ENCODE assay signal across 19 cellular contexts in the genomic region with DNA sequence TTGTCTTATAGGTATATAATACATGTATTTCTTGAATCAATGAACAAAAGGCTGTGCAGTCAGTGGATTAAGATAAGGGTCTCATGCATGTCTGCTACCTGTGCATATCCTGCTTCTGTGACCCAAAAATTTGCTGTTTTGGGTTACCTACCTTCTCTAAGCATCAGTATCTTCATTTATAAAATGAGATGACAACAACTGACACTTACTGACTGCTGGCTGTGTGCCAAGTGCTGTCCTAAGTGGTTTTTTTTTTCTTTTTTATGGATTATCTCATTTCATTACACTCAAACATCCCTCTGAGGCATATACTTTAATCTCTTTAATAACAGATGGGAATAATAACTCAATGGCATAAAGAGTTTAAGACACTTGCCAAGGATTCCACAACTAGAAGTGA. TPM values are rescaled to one million over a fixed set of nuclear protein-coding genes. Genes with fewer than 3 reads are reported as not detected.
DNase-seq lines count a peak whose midpoint lies in the region; ATAC-seq and TF ChIP-seq lines count a peak whose summit lies in the region.
"Had no signal": no experiment of that assay in that cellular context is flagged by ENCODE, and none has a peak within 500 bp of the region (broad histone marks: within the 10 kb centered on the region; RNA-seq: fewer than 3 reads in every experiment).

No MANE protein-coding gene starts in this region.

- H4K20me1 ChIP-seq in hepatocyte (ENCODE audit: insufficient read depth, poor library complexity, severe bottlenecking) = no peaks in the 10 kb centered on the region

- H3K4me3 ChIP-seq in right cardiac atrium (ENCODE audit: low read length) (peak overlapping the region; percentile 66), hepatocyte (no peak overlapping the region), psoas muscle (peak overlapping the region; percentile 93)
- H3K4me3 ChIP-seq: GM23338 had no signal

- H3K9me3 ChIP-seq in right cardiac atrium (ENCODE audit: control insufficient read depth, low read length) = no peaks in the 10 kb centered on the region
- H3K9me3 ChIP-seq in hepatocyte (ENCODE audit: low read depth) = no peaks in the 10 kb centered on the region
- H3K9me3 ChIP-seq in psoas muscle = no peaks in the 10 kb centered on the region
- H3K9me3 ChIP-seq: Caco-2 had no signal

- H3K27ac ChIP-seq in right cardiac atrium (ENCODE audit: low read length) (no peak overlapping the region), hepatocyte (no peak overlapping the region), psoas muscle (peak overlapping the region; percentile 98)
- H3K27ac ChIP-seq: RWPE1 had no signal

- DNase-seq in right cardiac atrium (peak in 1 of 3 donors; percentile 40), cardiac septum (ENCODE audit: low spot score) (no peak), hepatocyte (ENCODE audit: low spot score) (no peak), psoas muscle (peak in 1 of 2 donors; percentile 36), SHP77 treated with DMSO at 0.1 percent for 48 hours (lab: John Stamatoyannopoulos, UW) (no peak)
- DNase-seq: activated CD4-positive, alpha-beta T cell treated with anti-CD3 and anti-CD28 coated beads for 4 hours; activated T-cell treated with anti-CD3 and anti-CD28 coated beads, Interleukin-2, amount 50 U/mL, for 48 hours; Caco-2; cortex of kidney; immature natural killer cell; naive thymus-derived CD4-positive, alpha-beta T cell; NCI-H1105; NCI-H510A treated with DMSO at 0.1 percent for 48 hours; stimulated activated naive CD4-positive, alpha-beta T cell treated with Interleukin-2 at 50 U/mL for 16 hours had no signal

- no peaks in the 10 kb centered on the region for H3K9me3 Mint-ChIP-seq in stimulated activated memory B cell treated with anti-CD40 and anti-IgM and Interleukin-4, amounts not matched to agents 10 μg/mL and 1 μg/mL and 100 μg/mL, for 72 hours
- H3K9me3 Mint-ChIP-seq: GM23338, immature natural killer cell had no signal

- no peak overlapping the region for H3K4me3 Mint-ChIP-seq in stimulated activated memory B cell treated with anti-CD40 and anti-IgM and Interleukin-4, amounts not matched to agents 10 μg/mL and 1 μg/mL and 100 μg/mL, for 72 hours
- H3K4me3 Mint-ChIP-seq: GM23338; immature natural killer cell; naive thymus-derived CD4-positive, alpha-beta T cell had no signal

- ATAC-seq in right cardiac atrium (no peak), psoas muscle (no peak), GM19328 (IDR thresholded peaks at IDR 0.05; ENCODE audit: unreplicated experiment) (no peak), HG03159 (IDR thresholded peaks at IDR 0.05; ENCODE audit: unreplicated experiment) (no peak)
- no peak for ATAC-seq in stimulated activated memory B cell treated with anti-CD40 and anti-IgM and Interleukin-4, amounts not matched to agents 10 μg/mL and 1 μg/mL and 100 μg/mL, for 72 hours
- ATAC-seq: GM23338; naive thymus-derived CD4-positive, alpha-beta T cell had no signal

- H3K4me1 Mint-ChIP-seq in stimulated activated memory B cell treated with anti-CD40 and anti-IgM and Interleukin-4, amounts not matched to agents 10 μg/mL and 1 μg/mL and 100 μg/mL, for 72 hours = peaks cover 10% of the 10 kb centered on the region

- intact Hi-C loops in right cardiac atrium (cut with DNase I) (loop anchor here in 2 of 4 donors (5.0 to 10.0 kb wide), 2 partner anchors 47 to 91 kb away; no protein-coding TSS in a partner anchor), cardiac septum (cut with DNase I) (no loop called here), psoas muscle (cut with DNase I) (no loop called here)

- H3K4me2 ChIP-seq in hepatocyte = peak overlapping the region; percentile 90
- H3K4me2 ChIP-seq: GM23338 had no signal

- H3K4me1 ChIP-seq in right cardiac atrium (ENCODE audit: control insufficient read depth, insufficient read depth, low read length) (no peaks in the 10 kb centered on the region), hepatocyte (ENCODE audit: insufficient read depth) (peaks cover 12% of the 10 kb centered on the region), psoas muscle (peaks cover 64% of the 10 kb centered on the region)

- no peak overlapping the region for H3K27ac Mint-ChIP-seq in stimulated activated memory B cell treated with anti-CD40 and anti-IgM and Interleukin-4, amounts not matched to agents 10 μg/mL and 1 μg/mL and 100 μg/mL, for 72 hours
- H3K27ac Mint-ChIP-seq: GM23338; immature natural killer cell; naive thymus-derived CD4-positive, alpha-beta T cell had no signal

- peaks cover 9% of the 10 kb centered on the region for H3K27me3 Mint-ChIP-seq in stimulated activated memory B cell treated with anti-CD40 and anti-IgM and Interleukin-4, amounts not matched to agents 10 μg/mL and 1 μg/mL and 100 μg/mL, for 72 hours

- no peaks in the 10 kb centered on the region for H3K79me2 ChIP-seq in hepatocyte

- H3K36me3 Mint-ChIP-seq in stimulated activated memory B cell treated with anti-CD40 and anti-IgM and Interleukin-4, amounts not matched to agents 10 μg/mL and 1 μg/mL and 100 μg/mL, for 72 hours = no peaks in the 10 kb centered on the region

- H3K36me3 ChIP-seq in hepatocyte (replicated peaks; ENCODE audit: insufficient read depth, low read depth) (no peaks in the 10 kb centered on the region), psoas muscle (ENCODE audit: insufficient read depth in 1 of 2, low read depth in 1 of 2) (peaks cover 2 to 61% of the 10 kb centered on the region in 2 donors)

- H3K9me2 ChIP-seq in hepatocyte (replicated peaks; ENCODE audit: insufficient read depth) = no peaks in the 10 kb centered on the region

- no peaks in the 10 kb centered on the region for H3K27me3 ChIP-seq in right cardiac atrium (ENCODE audit: control insufficient read depth, insufficient read depth)
- no peaks in the 10 kb centered on the region for H3K27me3 ChIP-seq in hepatocyte
- H3K27me3 ChIP-seq in psoas muscle (ENCODE audit: insufficient read depth in 3 of 3, low read length in 2 of 3) = no peaks in the 10 kb centered on the region

- no peak for TF ChIP-seq CTCF in hepatocyte (IDR thresholded peaks at IDR 0.05; ENCODE audit: poor library complexity)
- TF ChIP-seq CTCF in psoas muscle (IDR thresholded peaks at IDR 0.05) = no peak

- H2AFZ ChIP-seq in hepatocyte = no peak overlapping the region
- H2AFZ ChIP-seq: GM23338 had no signal

RNA-seq across cellular contexts. Expression of gene PDK4, which starts 2.1 kb away (rescaled TPM):
- total RNA-seq in right cardiac atrium (100 to 1,000 TPM in 2 of 4 donors, 10 to 100 TPM in 2; 53.0 to 842 (median 103) TPM), cardiac septum (49.0 TPM), hepatocyte (28.5 and 34.6 TPM in 2 replicates), psoas muscle (1,000 to 10,000 TPM in 2 of 4 donors, 100 to 1,000 TPM in 2; 386 to 3,046 (median 1,769) TPM)
- polyA plus RNA-seq in right cardiac atrium (133 TPM), hepatocyte (26.0 and 28.8 TPM in 2 replicates), psoas muscle (1,000 to 10,000 TPM in 2 of 3 donors, 100 to 1,000 TPM in 1; 174 to 2,971 (median 2,751) TPM)
- total RNA-seq: GM23338 had no signal
- polyA plus RNA-seq: naive thymus-derived CD4-positive, alpha-beta T cell had no signal
